ENCODE assay signal across 8 cellular contexts in genomic region chr6:166956444-166957086, GRCh38. TPM values are rescaled to one million over a fixed set of nuclear protein-coding genes. Genes with fewer than 3 reads are reported as not detected.
DNase-seq lines count a peak whose midpoint lies in the region; TF ChIP-seq lines count a peak whose summit lies in the region.

Gene RNASET2, minus strand, starts transcription at chr6:166956550. Its CDS starts 368 bp downstream, at chr6:166956182.

- TF ChIP-seq EP300 in stomach (IDR thresholded peaks at IDR 0.05) = no peak

- H3K36me3 ChIP-seq in stomach = peaks cover 0 to 10% (median 6%) of the 10 kb centered on the region in 4 donors

- TF ChIP-seq POLR2A in stomach (IDR thresholded peaks at IDR 0.05) = no peak

- no peaks in the 10 kb centered on the region for H3K9me3 Mint-ChIP-seq in neural crest cell

- peaks cover 38 to 86% (median 62%) of the 10 kb centered on the region in 4 donors for H3K4me1 ChIP-seq in stomach

- peak; percentile 89 for DNase-seq in EL
- DNase-seq in H4 (ENCODE audit: low spot score) = peak; percentile 55
- DNase-seq in LoVo (ENCODE audit: low spot score) = peak; percentile 94
- peak; percentile 53 for DNase-seq in SIG-M5 (lab: John Stamatoyannopoulos, UW)
- DNase-seq in activated gamma-delta T cell (lab: John Stamatoyannopoulos, UW) = peak; percentile 94
- peak; percentile 71 for DNase-seq in fibroblast of the conjunctiva (ENCODE audit: low read depth)
- peak; percentile 99 for DNase-seq in neural crest cell (ENCODE audit: low read depth, low spot score)
- DNase-seq in stomach = peak; percentile 99

- peak within 1 kb of the TSS; percentile 89 for H3K4me3 Mint-ChIP-seq in neural crest cell

- no peaks in the 10 kb centered on the region for H3K27me3 ChIP-seq in stomach

- H3K36me3 Mint-ChIP-seq in neural crest cell (ENCODE audit: low read depth) = no peaks in the 10 kb centered on the region

- H3K27ac Mint-ChIP-seq in neural crest cell (ENCODE audit: unreplicated experiment) = no peak within 1 kb of the TSS

- peaks cover 9% of the 10 kb centered on the region for H3K27me3 Mint-ChIP-seq in neural crest cell (ENCODE audit: low read depth)

- TF ChIP-seq CTCF in neural crest cell (conservative IDR thresholded peaks at IDR 0.05) (no peak), stomach (IDR thresholded peaks at IDR 0.05) (no peak)

- peak within 1 kb of the TSS; percentile 67 to 98 (median 95) for H3K4me3 ChIP-seq in stomach

- H3K4me1 Mint-ChIP-seq in neural crest cell = peaks cover 41% of the 10 kb centered on the region

- no peaks in the 10 kb centered on the region for H3K9me3 ChIP-seq in stomach

- 1 to 2% (median 1%) methylated on average over 27 to 71 of the region's 71 CpGs for WGBS in stomach, 5 donors

- intact Hi-C loops in stomach (cut with DNase I; ENCODE audit: low total_unique reads) = no loop called here

- peak within 1 kb of the TSS; percentile 91 to 97 (median 93) for H3K27ac ChIP-seq in stomach

RNA-seq across cellular contexts. Expression of gene RNASET2, which starts in this region (rescaled TPM):
- 9.8 and 19.8 TPM in 2 replicates for total RNA-seq in H4 (2014; rRNA removed; shearing (Covaris generic))
- total RNA-seq in neural crest cell = 15.3 and 17.7 TPM in 2 replicates
- 100 to 1,000 TPM in 3 of 5 donors, 10 to 100 TPM in 2; 13.4 to 340 (median 112) TPM for total RNA-seq in stomach
- 100 to 1,000 TPM in 1 of 3 donors, 10 to 100 TPM in 2; 55.4 to 113 (median 60.5) TPM for polyA plus RNA-seq in stomach

Comparison
In these comparisons a context has a peak if more than half of its experiments do, and no peak if none do; other contexts are left out.
1. Peak in every context shown above with its lines: DNase-seq, H3K4me3 ChIP-seq and H3K27ac ChIP-seq.